In genomic region chr6:28817808-28818145, GRCh38 we compare ENCODE assay signal across 18 cellular contexts.
DNase-seq lines count a peak whose midpoint lies in the region; ATAC-seq, FAIRE-seq and TF ChIP-seq lines count a peak whose summit lies in the region.
"Had no signal": no experiment of that assay in that cellular context is flagged by ENCODE, and none has a peak within 500 bp of the region (broad histone marks: within the 10 kb centered on the region; RNA-seq: fewer than 3 reads in every experiment).

No MANE protein-coding gene starts in this region.

- H3K4me1 Mint-ChIP-seq in GM23338 (peaks cover 43% of the 10 kb centered on the region), neural progenitor cell (peaks cover 18% of the 10 kb centered on the region)
- H3K4me1 Mint-ChIP-seq: stimulated activated memory B cell treated with anti-CD40 and anti-IgM and Interleukin-4, amounts not matched to agents 10 μg/mL and 1 μg/mL and 100 μg/mL, for 72 hours had no signal

- H3K9ac ChIP-seq in K562 (ENCODE audit: insufficient read depth in 1 of 2, low read depth in 2 of 2, low read length in 2 of 2) = peak overlapping the region; percentile 67 to 90
- H3K9ac ChIP-seq in neural progenitor cell = no peak overlapping the region

- H3K27ac Mint-ChIP-seq in GM23338 (no peak overlapping the region), neural progenitor cell (no peak overlapping the region)
- H3K27ac Mint-ChIP-seq: activated CD4-positive, alpha-beta memory T cell treated with anti-CD3 and anti-CD28 coated beads, Interleukin-2, amount 10 ng/mL, durations not matched to agents 7 days and 5 days; stimulated activated memory B cell treated with anti-CD40 and anti-IgM and Interleukin-4, amounts not matched to agents 10 μg/mL and 1 μg/mL and 100 μg/mL, for 72 hours had no signal

- peaks cover 100% of the 10 kb centered on the region for H3K27me3 ChIP-seq in GM23338 (ENCODE audit: insufficient read depth)
- H3K27me3 ChIP-seq in K562 (ENCODE audit: control insufficient read depth in 2 of 2, insufficient read depth in 2 of 2, low read length in 2 of 2) = no peaks in the 10 kb centered on the region
- peaks cover 100% of the 10 kb centered on the region for H3K27me3 ChIP-seq in neural progenitor cell

- no peak overlapping the region for H2AFZ ChIP-seq in GM23338
- H2AFZ ChIP-seq in K562 (ENCODE audit: low read depth, low read length) = peak overlapping the region; percentile 77
- H2AFZ ChIP-seq in neural progenitor cell (replicated peaks) = no peak overlapping the region

- H4K20me1 ChIP-seq in GM23338 (replicated peaks; ENCODE audit: insufficient read depth) = no peaks in the 10 kb centered on the region; the same call in 1 of the 2 replicates
- H4K20me1 ChIP-seq in K562 (replicated peaks; ENCODE audit: control insufficient read depth, insufficient read depth, low read length) = no peaks in the 10 kb centered on the region
- H4K20me1 ChIP-seq in neural progenitor cell (ENCODE audit: low read depth) = peaks cover 53% of the 10 kb centered on the region

- no peaks in the 10 kb centered on the region for H3K9me3 ChIP-seq in K562 (replicated peaks; ENCODE audit: control insufficient read depth, insufficient read depth, low read depth, low read length)
- H3K9me3 ChIP-seq in neural progenitor cell (ENCODE audit: low read depth) = no peaks in the 10 kb centered on the region
- H3K9me3 ChIP-seq: colonic mucosa, lower lobe of right lung, upper lobe of right lung had no signal

- H3K27ac ChIP-seq in GM23338 (ENCODE audit: low read depth) (no peak overlapping the region), K562 (ENCODE audit: extremely low read depth, low read depth, low read length) (no peak overlapping the region), neural progenitor cell (no peak overlapping the region)
- H3K27ac ChIP-seq: colonic mucosa, lower lobe of right lung, upper lobe of right lung had no signal

- peak overlapping the region; percentile 75 for H3K4me3 Mint-ChIP-seq in GM23338
- H3K4me3 Mint-ChIP-seq in neural progenitor cell = no peak overlapping the region
- H3K4me3 Mint-ChIP-seq: stimulated activated memory B cell treated with anti-CD40 and anti-IgM and Interleukin-4, amounts not matched to agents 10 μg/mL and 1 μg/mL and 100 μg/mL, for 72 hours had no signal

- no peaks in the 10 kb centered on the region for H3K36me3 Mint-ChIP-seq in GM23338 (ENCODE audit: low read depth)
- H3K36me3 Mint-ChIP-seq in neural progenitor cell = no peaks in the 10 kb centered on the region

- POLR2A ChIA-PET in K562 (lab: Yijun Ruan, JAX) = interaction anchor here (0.6 to 2.0 kb wide), 12 partner anchors 9 to 1010 kb away, joined by 3 to 13 read pairs (median 4); partner anchors contain the start of gene ZNF311

- H3F3A ChIP-seq in GM23338 (replicated peaks; ENCODE audit: low read depth) (peaks cover 20% of the 10 kb centered on the region), neural progenitor cell (ENCODE audit: low read depth) (peaks cover 13% of the 10 kb centered on the region)

- peaks cover 74% of the 10 kb centered on the region for H3K27me3 Mint-ChIP-seq in GM23338 (ENCODE audit: insufficient read depth, low read depth, poor library complexity)
- H3K27me3 Mint-ChIP-seq in neural progenitor cell (ENCODE audit: insufficient read depth, low read depth) = peaks cover 76% of the 10 kb centered on the region

- no peaks in the 10 kb centered on the region for H3K36me3 ChIP-seq in GM23338 (ENCODE audit: insufficient read depth)
- H3K36me3 ChIP-seq in K562 (ENCODE audit: control insufficient read depth, insufficient read depth, low read length) = no peaks in the 10 kb centered on the region
- no peaks in the 10 kb centered on the region for H3K36me3 ChIP-seq in neural progenitor cell
- H3K36me3 ChIP-seq: colonic mucosa, lower lobe of right lung, upper lobe of right lung had no signal

- no peak for TF ChIP-seq POLR2A in K562 (conservative IDR thresholded peaks at IDR 0.05)

- peak overlapping the region; percentile 75 for H3K4me3 ChIP-seq in GM23338
- peak overlapping the region; percentile 42 for H3K4me3 ChIP-seq in LNCaP clone FGC (ENCODE audit: low read depth, low read length)
- peak overlapping the region; percentile 45 for H3K4me3 ChIP-seq in K562
- no peak overlapping the region for H3K4me3 ChIP-seq in neural progenitor cell
- H3K4me3 ChIP-seq: colonic mucosa, lower lobe of right lung, upper lobe of right lung had no signal

- H3K9me2 ChIP-seq in GM23338 (ENCODE audit: insufficient read depth) = no peaks in the 10 kb centered on the region

- H3K4me1 ChIP-seq in GM23338 (ENCODE audit: insufficient read depth) (peaks cover 38% of the 10 kb centered on the region), K562 (replicated peaks in 1 of 2; ENCODE audit: control insufficient read depth in 2 of 2, insufficient read depth in 2 of 2, low read length in 2 of 2) (peaks cover 7 to 11% of the 10 kb centered on the region in 2 experiments; a peak in 4 of 5 replicates), neural progenitor cell (peaks cover 15% of the 10 kb centered on the region)
- H3K4me1 ChIP-seq: colonic mucosa, lower lobe of right lung, upper lobe of right lung had no signal

- in situ Hi-C loops in K562 (cut with MboI) = no loop called here

- peak; percentile 65 for FAIRE-seq in K562 (lab: Jason Lieb, UNC)

- H3K4me2 ChIP-seq in GM23338 = peak overlapping the region; percentile 99
- H3K4me2 ChIP-seq in K562 (ENCODE audit: insufficient read depth, low read length) = peak overlapping the region; percentile 93
- H3K4me2 ChIP-seq in neural progenitor cell = peak overlapping the region; percentile 43

- CTCF ChIA-PET in K562 (lab: Yijun Ruan, JAX; ENCODE audit: low intra/inter-chr PET ratio) = interaction anchor here (1.2 kb wide), 1 partner anchor 23 kb away, joined by 3 read pairs; no protein-coding TSS in a partner anchor

- no peak for TF ChIP-seq RAD21 in K562 (CRISPR knock-in tag; conservative IDR thresholded peaks at IDR 0.05 in 1 of 2, IDR thresholded peaks at IDR 0.05 in 1 of 2)

- H3K79me2 ChIP-seq in GM23338 (replicated peaks; ENCODE audit: insufficient read depth) (no peaks in the 10 kb centered on the region), K562 (ENCODE audit: control insufficient read depth, insufficient read depth, low read length) (no peaks in the 10 kb centered on the region), neural progenitor cell (ENCODE audit: low read depth) (no peaks in the 10 kb centered on the region)

- no TSS peak for BruUV-seq in K562 (replicated peaks; lab: Mats Ljungman, UMichigan)

- no peaks in the 10 kb centered on the region for H3K9me1 ChIP-seq in K562 (ENCODE audit: control insufficient read depth, insufficient read depth, low read length)

- H3K9me3 Mint-ChIP-seq in GM23338 (peaks cover 5% of the 10 kb centered on the region; the same call in 1 of the 3 replicates), neural progenitor cell (peaks cover 15% of the 10 kb centered on the region)

- WGBS in K562 (ENCODE audit: insufficient coverage, low coverage, missing lambda C conversion rate) = 2% methylated on average over 5 of the region's 7 CpGs

- no peak for TF ChIP-seq EP300 in K562 (IDR thresholded peaks at IDR 0.05; ENCODE audit: low read length)

- intact Hi-C loops in K562 (cut with micrococcal nuclease) = loop anchor here (2.0 to 10.0 kb wide), 2 partner anchors 23 to 323 kb away; no protein-coding TSS in a partner anchor

- DNase-seq in GM23338 (ENCODE audit: low spot score) (no peak), LNCaP clone FGC (ENCODE audit: low read depth) (no peak), K562 (ENCODE audit: extremely low read depth in 1 of 4, low spot score in 3 of 4) (peak in 1 of 4 experiments; percentile 67), neural progenitor cell (ENCODE audit: low spot score) (peak; percentile 41), middle frontal gyrus (ENCODE audit: extremely low spot score, low spot score) (no peak), NCI-H1417 (lab: John Stamatoyannopoulos, UW) (no peak), CD1c-positive myeloid dendritic cell (ENCODE audit: extremely low spot score) (no peak)
- DNase-seq: activated CD4-positive, alpha-beta memory T cell treated with anti-CD3 and anti-CD28 coated beads, Interleukin-2, amount 10 ng/mL, durations not matched to agents 7 days and 5 days; amniotic stem cell; CD8-positive, alpha-beta memory T cell; hippocampal formation; lower lobe of right lung; NCI-H510A; upper lobe of right lung had no signal

- peak; percentile 23 for ATAC-seq in GM23338
- peak; percentile 72 for ATAC-seq in K562
- ATAC-seq: esophagus mucosa; lower lobe of right lung; sciatic nerve; stimulated activated memory B cell treated with anti-CD40 and anti-IgM and Interleukin-4, amounts not matched to agents 10 μg/mL and 1 μg/mL and 100 μg/mL, for 72 hours; upper lobe of right lung had no signal

- no peak for TF ChIP-seq CTCF in GM23338 (conservative IDR thresholded peaks at IDR 0.05; ENCODE audit: low read depth in 2 of 2)
- TF ChIP-seq CTCF in LNCaP clone FGC (IDR thresholded peaks at IDR 0.05; ENCODE audit: control insufficient read depth, extremely low read depth, insufficient read depth) = no peak
- TF ChIP-seq CTCF in K562 (IDR thresholded peaks at IDR 0.05 in 2 of 3, conservative IDR thresholded peaks at IDR 0.05 in 1 of 3; ENCODE audit: insufficient read depth in 2 of 3, low read depth in 1 of 3, low read length in 3 of 3) = no peak
- TF ChIP-seq CTCF in neural progenitor cell (IDR thresholded peaks at IDR 0.05) = no peak

TF ChIP-seq in GM23338, 12 proteins besides CTCF, POLR2A, EP300 and RAD21 (continues in another document):
- TF ChIP-seq EZH2 (IDR thresholded peaks at IDR 0.05; ENCODE audit: low read depth, unreplicated experiment) = no peak
- TF ChIP-seq STAT1 (IDR thresholded peaks at IDR 0.05; ENCODE audit: unreplicated experiment) = no peak
- no peak for TF ChIP-seq CREB1 (CRISPR knock-in tag; IDR thresholded peaks at IDR 0.05; ENCODE audit: low read depth)

TF ChIP-seq in K562, 482 proteins besides CTCF, POLR2A, EP300 and RAD21 (continues in another document):
- TF ChIP-seq ZNF512 (tag; IDR thresholded peaks at IDR 0.05) = peak; percentile 69
- no peak for TF ChIP-seq KLF13 (tag; IDR thresholded peaks at IDR 0.05; ENCODE audit: borderline replicate concordance, low read depth)
- TF ChIP-seq MTA1 (IDR thresholded peaks at IDR 0.05; ENCODE audit: borderline replicate concordance) = peak; percentile 28; the same call in 1 of the 2 replicates
- TF ChIP-seq ZBED1 (IDR thresholded peaks at IDR 0.05) = no peak
- TF ChIP-seq RB1 (IDR thresholded peaks at IDR 0.05; ENCODE audit: low read depth) = 0 out of 2 replicates have a peak, but pooled peaks have one; percentile 36
- no peak for TF ChIP-seq ZC3H8 (IDR thresholded peaks at IDR 0.05)

Comparison
In these comparisons a context has a peak if more than half of its experiments do, and no peak if none do; other contexts are left out.
1. H3K4me2 ChIP-seq: peak in every context shown above with its lines; median percentile 99 in GM23338; 93 in K562; 43 in neural progenitor cell.